Comparison of ENCODE assay signal across 13 cellular contexts in genomic region chr16:19542138-19542821, GRCh38. TPM values are rescaled to one million over a fixed set of nuclear protein-coding genes. Genes with fewer than 3 reads are reported as not detected.
DNase-seq lines count a peak whose midpoint lies in the region; ATAC-seq, FAIRE-seq and TF ChIP-seq lines count a peak whose summit lies in the region.
"Had no signal": no experiment of that assay in that cellular context is flagged by ENCODE, and none has a peak within 500 bp of the region (broad histone marks: within the 10 kb centered on the region; RNA-seq: fewer than 3 reads in every experiment).

No MANE protein-coding gene starts in this region.

- WGBS in K562 (ENCODE audit: insufficient coverage, low coverage, missing lambda C conversion rate), result 88% methylated on average over 3 of the region's 3 CpGs
- WGBS in mammary epithelial cell (ENCODE audit: low coverage, missing lambda C conversion rate), result 98% methylated on average over 3 of the region's 3 CpGs

- H3K9me1 ChIP-seq in K562 (ENCODE audit: control insufficient read depth, insufficient read depth, low read length), result no peaks in the 10 kb centered on the region

- H3K36me3 ChIP-seq in K562 (ENCODE audit: control insufficient read depth, insufficient read depth, low read length), result peaks cover 64% of the 10 kb centered on the region; the same call in 2 of the 3 replicates
- H3K36me3 ChIP-seq in mammary epithelial cell (ENCODE audit: insufficient read depth, low read length), result peaks cover 29% of the 10 kb centered on the region

- CTCF ChIA-PET in K562 (lab: Yijun Ruan, JAX; ENCODE audit: low intra/inter-chr PET ratio), result no interaction called here
- CTCF ChIA-PET in mammary epithelial cell (lab: Charles Lee; ENCODE audit: low non-redundant PET), result no interaction called here

- no peak overlapping the region for H3K9ac ChIP-seq in K562 (ENCODE audit: insufficient read depth in 1 of 2, low read depth in 2 of 2, low read length in 2 of 2)
- H3K9ac ChIP-seq in mammary epithelial cell (ENCODE audit: insufficient read depth, low read length), result no peak overlapping the region

- TF ChIP-seq POLR2A in K562 (conservative IDR thresholded peaks at IDR 0.05), result no peak

- H3K79me2 ChIP-seq in K562 (ENCODE audit: control insufficient read depth, insufficient read depth, low read length), result no peaks in the 10 kb centered on the region
- no peaks in the 10 kb centered on the region for H3K79me2 ChIP-seq in mammary epithelial cell (ENCODE audit: insufficient read depth, low read length)

- H4K20me1 ChIP-seq in K562 (replicated peaks; ENCODE audit: control insufficient read depth, insufficient read depth, low read length) (no peaks in the 10 kb centered on the region), mammary epithelial cell (ENCODE audit: insufficient read depth, low read length) (no peaks in the 10 kb centered on the region)

- H3K9me3 ChIP-seq in K562 (replicated peaks; ENCODE audit: control insufficient read depth, insufficient read depth, low read depth, low read length) (no peaks in the 10 kb centered on the region), mammary epithelial cell (replicated peaks; ENCODE audit: insufficient read depth, low read length) (no peaks in the 10 kb centered on the region)
- H3K9me3 ChIP-seq: HAP-1 had no signal

- H3K4me1 ChIP-seq in K562 (replicated peaks in 1 of 2; ENCODE audit: control insufficient read depth in 2 of 2, insufficient read depth in 2 of 2, low read length in 2 of 2) (no peaks in the 10 kb centered on the region), mammary epithelial cell (ENCODE audit: insufficient read depth, low read length) (no peaks in the 10 kb centered on the region)
- H3K4me1 ChIP-seq: HAP-1 had no signal

- POLR2A ChIA-PET in K562 (lab: Yijun Ruan, JAX), result interaction anchor here (0.6 to 1.3 kb wide), 5 partner anchors 10 to 108 kb away, joined by 3 to 5 read pairs (median 3); partner anchors contain the start of genes CCP110 and VPS35L

- BruUV-seq in K562 (replicated peaks; lab: Mats Ljungman, UMichigan) (no TSS peak), mammary epithelial cell (replicated peaks; lab: Mats Ljungman, UMichigan) (no TSS peak)

- no peak for TF ChIP-seq EP300 in K562 (IDR thresholded peaks at IDR 0.05; ENCODE audit: low read length)

- H3K27ac ChIP-seq in K562 (ENCODE audit: extremely low read depth, low read depth, low read length), result no peak overlapping the region
- H3K27ac ChIP-seq in mammary epithelial cell (ENCODE audit: insufficient read depth, low read depth, low read length), result no peak overlapping the region
- H3K27ac ChIP-seq: C4-2B had no signal

- TF ChIP-seq CTCF in K562 (IDR thresholded peaks at IDR 0.05 in 2 of 3, conservative IDR thresholded peaks at IDR 0.05 in 1 of 3; ENCODE audit: insufficient read depth in 2 of 3, low read depth in 1 of 3, low read length in 3 of 3) (no peak), mammary epithelial cell (conservative IDR thresholded peaks at IDR 0.05 in 1 of 2, IDR thresholded peaks at IDR 0.05 in 1 of 2; ENCODE audit: extremely low read depth in 1 of 2, insufficient read depth in 1 of 2, low read depth in 1 of 2, low read length in 2 of 2) (no peak)

- H3K4me2 ChIP-seq in K562 (ENCODE audit: insufficient read depth, low read length), result no peak overlapping the region
- H3K4me2 ChIP-seq in mammary epithelial cell (ENCODE audit: insufficient read depth, low read depth, low read length), result no peak overlapping the region

- no peak for FAIRE-seq in K562 (lab: Jason Lieb, UNC)
- FAIRE-seq: RCC 7860 had no signal

- in situ Hi-C loops in K562 (cut with MboI), result no loop called here
- in situ Hi-C loops in mammary epithelial cell (cut with MboI; ENCODE audit: low sequenced_read_pairs in 2 of 2), result no loop called here

- H3K4me3 ChIP-seq in K562 (no peak overlapping the region), mammary epithelial cell (replicated peaks in 1 of 3; ENCODE audit: insufficient read depth in 1 of 3, low read depth in 2 of 3, low read length in 3 of 3) (no peak overlapping the region)
- H3K4me3 ChIP-seq: HAP-1 had no signal

- intact Hi-C loops in K562 (cut with micrococcal nuclease) (no loop called here), mammary epithelial cell (cut with micrococcal nuclease) (no loop called here)

- H3K27me3 ChIP-seq in K562 (ENCODE audit: control insufficient read depth in 2 of 2, insufficient read depth in 2 of 2, low read length in 2 of 2) (no peaks in the 10 kb centered on the region), mammary epithelial cell (ENCODE audit: insufficient read depth, low read length) (no peaks in the 10 kb centered on the region)

- ATAC-seq in K562 (no peak), GM18909 (IDR thresholded peaks at IDR 0.05; ENCODE audit: poor library complexity, unreplicated experiment) (no peak)

- no peak for TF ChIP-seq RAD21 in K562 (CRISPR knock-in tag; conservative IDR thresholded peaks at IDR 0.05 in 1 of 2, IDR thresholded peaks at IDR 0.05 in 1 of 2)

- H2AFZ ChIP-seq in K562 (ENCODE audit: low read depth, low read length) (no peak overlapping the region), mammary epithelial cell (ENCODE audit: low read depth, low read length) (no peak overlapping the region)

- dilution Hi-C loops in mammary epithelial cell (cut with HindIII; ENCODE audit: low sequenced_read_pairs), result no loop called here

- DNase-seq in NCI-H1105 (lab: John Stamatoyannopoulos, UW) (peak; percentile 85), NCI-H2227 (lab: John Stamatoyannopoulos, UW; ENCODE audit: unreplicated experiment) (peak; percentile 75), K562 (ENCODE audit: extremely low read depth in 1 of 4, low spot score in 3 of 4) (no peak), superior temporal gyrus (ENCODE audit: extremely low spot score) (peak; percentile 30), mammary epithelial cell (no peak)
- DNase-seq in stimulated activated CD4-positive, alpha-beta T cell treated with anti-CD3 and anti-CD28 coated beads, Interleukin-2, amount 100 ng/mL, for 24 hours, result no peak
- DNase-seq: activated naive CD4-positive, alpha-beta T cell; GDM1; glutamatergic neuron had no signal

RNA-seq across cellular contexts. Expression of gene VPS35L, which starts 13.2 kb away (rescaled TPM):
- 79.5 and 124 TPM in 2 replicates for total RNA-seq in K562 (2011; cell fraction: chromatin; rRNA removed; ENCODE audit: low replicate concordance)
- total RNA-seq in K562 (2011; cell fraction: nucleolus; rRNA removed), result 50.9 and 57.6 TPM in 2 replicates
- 64.1 and 74.5 TPM in 2 replicates for total RNA-seq in K562 (2011; cell fraction: nucleoplasm; rRNA removed)
- total RNA-seq in K562 (2014; rRNA removed) (9.0 and 10.2 TPM in 2 replicates), K562 (2014; rRNA removed; fragmentation: Illumina TruSeq; extraction: Trizol) (18.2 and 20.1 TPM in 2 replicates), K562 (2015; rRNA removed; fragmentation: Illumina TruSeq; extraction: Trizol) (21.3 and 22.6 TPM in 2 replicates), K562 (2021) (25.8 and 28.3 TPM in 2 replicates), mammary epithelial cell (10 to 100 TPM; 35.2 to 63.1 TPM)
- polyA plus RNA-seq in K562 (2011; rRNA removed) (15.6 and 16.9 TPM in 2 replicates), K562 (2014; fragmentation: Illumina TruSeq; extraction: Trizol) (26.7 and 30.4 TPM in 2 replicates), K562 (2014; fragmentation: Nextera tagmentation; extraction: Ambion mirVana) (10 to 100 TPM; 18.3 to 27.1 TPM), K562 (2014; rRNA removed) (14.1 and 16.2 TPM in 2 replicates), mammary epithelial cell (32.2 TPM)
- 10.9 and 11.5 TPM in 2 replicates for polyA plus RNA-seq in K562 (2011; cell fraction: cytosol; rRNA removed)
- polyA plus RNA-seq in K562 (2011; cell fraction: nucleus; rRNA removed), result 18.3 and 20.0 TPM in 2 replicates
- 16.5 and 19.9 TPM in 2 replicates for polyA plus RNA-seq in K562 (2012)
- 40.8 and 46.6 TPM in 2 replicates for polyA minus RNA-seq in K562 (2011; rRNA and poly(A)+ RNA removed)
- polyA minus RNA-seq in K562 (2011; cell fraction: cytosol; rRNA and poly(A)+ RNA removed), result 18.8 and 35.3 TPM in 2 replicates
- polyA minus RNA-seq in K562 (2011; cell fraction: nucleus; rRNA and poly(A)+ RNA removed), result 30.4 and 44.1 TPM in 2 replicates
- 126 TPM for polyA minus RNA-seq in mammary epithelial cell

RNA-seq across cellular contexts. Expression of gene CCP110, which starts 18.5 kb away (rescaled TPM):
- total RNA-seq in K562 (2011; cell fraction: chromatin; rRNA removed; ENCODE audit: low replicate concordance), result 14.0 and 52.4 TPM in 2 replicates
- total RNA-seq in K562 (2011; cell fraction: nucleolus; rRNA removed), result 7.0 and 8.6 TPM in 2 replicates
- total RNA-seq in K562 (2011; cell fraction: nucleoplasm; rRNA removed), result 25.3 and 45.2 TPM in 2 replicates
- 10.1 and 10.3 TPM in 2 replicates for total RNA-seq in K562 (2014; rRNA removed)
- 14.3 and 15.4 TPM in 2 replicates for total RNA-seq in K562 (2014; rRNA removed; fragmentation: Illumina TruSeq; extraction: Trizol)
- total RNA-seq in K562 (2015; rRNA removed; fragmentation: Illumina TruSeq; extraction: Trizol), result 11.9 and 14.1 TPM in 2 replicates
- total RNA-seq in K562 (2021), result 12.1 and 12.3 TPM in 2 replicates
- 12.1 and 14.8 TPM in 2 replicates for polyA plus RNA-seq in K562 (2011; rRNA removed)
- 1.7 and 4.9 TPM in 2 replicates for polyA plus RNA-seq in K562 (2011; cell fraction: cytosol; rRNA removed)
- polyA plus RNA-seq in K562 (2011; cell fraction: nucleus; rRNA removed), result 10.1 and 11.1 TPM in 2 replicates
- polyA plus RNA-seq in K562 (2012), result 9.6 and 11.8 TPM in 2 replicates
- 12.7 and 16.1 TPM in 2 replicates for polyA plus RNA-seq in K562 (2014; fragmentation: Illumina TruSeq; extraction: Trizol)
- polyA plus RNA-seq in K562 (2014; fragmentation: Nextera tagmentation; extraction: Ambion mirVana), result 1 to 10 TPM; 3.5 to 4.4 TPM
- 9.3 and 9.5 TPM in 2 replicates for polyA plus RNA-seq in K562 (2014; rRNA removed)
- polyA minus RNA-seq in K562 (2011; rRNA and poly(A)+ RNA removed), result 13.5 and 18.5 TPM in 2 replicates
- polyA minus RNA-seq in K562 (2011; cell fraction: cytosol; rRNA and poly(A)+ RNA removed), result 7.8 and 8.6 TPM in 2 replicates
- polyA minus RNA-seq in K562 (2011; cell fraction: nucleus; rRNA and poly(A)+ RNA removed), result 10.4 and 17.3 TPM in 2 replicates
- total RNA-seq in mammary epithelial cell, result 10 to 100 TPM in 1 of 2 donors, 1 to 10 TPM in 1; 9.3 to 17.2 TPM
- polyA plus RNA-seq in mammary epithelial cell, result 4.9 TPM
- polyA minus RNA-seq in mammary epithelial cell, result 7.3 TPM

RNA-seq across cellular contexts. Expression of gene GDE1, which starts 20.4 kb away (rescaled TPM):
- total RNA-seq in K562 (2011; cell fraction: chromatin; rRNA removed; ENCODE audit: low replicate concordance), result 21.1 and 36.6 TPM in 2 replicates
- total RNA-seq in K562 (2011; cell fraction: nucleolus; rRNA removed), result 20.9 and 25.5 TPM in 2 replicates
- 31.8 and 53.7 TPM in 2 replicates for total RNA-seq in K562 (2011; cell fraction: nucleoplasm; rRNA removed)
- total RNA-seq in K562 (2014; rRNA removed) (22.3 and 25.5 TPM in 2 replicates), K562 (2014; rRNA removed; fragmentation: Illumina TruSeq; extraction: Trizol) (36.5 and 40.5 TPM in 2 replicates), K562 (2015; rRNA removed; fragmentation: Illumina TruSeq; extraction: Trizol) (18.2 and 20.8 TPM in 2 replicates), K562 (2021) (34.0 and 36.6 TPM in 2 replicates), mammary epithelial cell (10 to 100 TPM; 48.4 to 61.2 TPM)
- polyA plus RNA-seq in K562 (2011; rRNA removed) (27.6 and 33.5 TPM in 2 replicates), K562 (2014; fragmentation: Illumina TruSeq; extraction: Trizol) (32.5 and 35.5 TPM in 2 replicates), K562 (2014; fragmentation: Nextera tagmentation; extraction: Ambion mirVana) (10 to 100 TPM; 18.8 to 21.7 TPM), K562 (2014; rRNA removed) (21.7 and 26.4 TPM in 2 replicates), mammary epithelial cell (35.1 TPM)
- 20.2 and 25.3 TPM in 2 replicates for polyA plus RNA-seq in K562 (2011; cell fraction: cytosol; rRNA removed)
- polyA plus RNA-seq in K562 (2011; cell fraction: nucleus; rRNA removed), result 7.0 and 10.0 TPM in 2 replicates
- polyA plus RNA-seq in K562 (2012), result 31.1 and 35.2 TPM in 2 replicates
- 30.4 and 32.6 TPM in 2 replicates for polyA minus RNA-seq in K562 (2011; rRNA and poly(A)+ RNA removed)
- 13.1 and 13.2 TPM in 2 replicates for polyA minus RNA-seq in K562 (2011; cell fraction: cytosol; rRNA and poly(A)+ RNA removed)
- 6.9 and 16.7 TPM in 2 replicates for polyA minus RNA-seq in K562 (2011; cell fraction: nucleus; rRNA and poly(A)+ RNA removed)
- polyA minus RNA-seq in mammary epithelial cell, result 36.3 TPM

Comparison
In these comparisons a context has a peak if more than half of its experiments do, and no peak if none do; other contexts are left out.
1. DNase-seq: peak in NCI-H1105 (single experiment), NCI-H2227 (single experiment) and superior temporal gyrus (single experiment); none in K562 (0 of 4), mammary epithelial cell (single experiment) and stimulated activated CD4-positive, alpha-beta T cell treated with anti-CD3 and anti-CD28 coated beads, Interleukin-2, amount 100 ng/mL, for 24 hours (0 of 2).